ENCODE assay signal across 1 cellular context in the genomic region with DNA sequence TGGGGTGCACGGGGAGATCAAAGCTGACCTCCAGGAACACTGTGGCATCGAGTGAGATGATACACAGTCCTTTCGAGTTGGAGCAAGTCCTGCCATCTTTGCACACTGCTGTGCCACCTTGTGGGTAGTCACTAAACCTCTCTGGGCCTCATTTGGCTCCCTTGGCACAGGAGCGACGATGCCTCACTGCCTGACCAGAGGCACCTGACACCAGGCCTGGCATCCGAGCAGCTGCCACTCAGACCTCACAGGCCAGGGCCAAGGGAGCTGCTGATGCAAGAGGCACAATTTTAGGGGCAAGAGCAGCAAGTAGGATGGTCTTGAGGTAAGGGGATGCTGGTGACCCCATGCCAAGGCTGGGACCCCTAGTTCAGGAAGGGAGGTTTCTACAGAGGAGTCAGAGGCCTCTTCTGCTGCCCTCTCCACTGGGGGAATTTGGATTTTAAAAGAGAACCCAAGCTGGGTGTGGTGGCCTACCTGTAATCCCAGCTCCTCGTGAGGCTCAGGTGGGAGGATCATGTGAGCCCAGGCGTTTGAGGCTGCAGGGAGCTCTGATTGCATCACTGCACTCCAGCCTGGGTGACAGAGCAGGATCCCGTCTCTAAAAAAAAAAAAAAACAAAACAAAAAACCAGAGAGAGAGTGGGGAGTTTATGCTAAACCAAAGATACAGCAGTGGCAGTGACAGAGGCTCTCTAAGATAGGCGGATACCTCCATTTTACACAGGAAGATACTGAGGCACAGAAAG.
TF ChIP-seq lines count a peak whose summit lies in the region.

No MANE protein-coding gene starts in this region.

TF ChIP-seq in K562, 482 proteins besides CTCF, POLR2A, EP300 and RAD21 (continued from another document):
- TF ChIP-seq, protein P1, sequence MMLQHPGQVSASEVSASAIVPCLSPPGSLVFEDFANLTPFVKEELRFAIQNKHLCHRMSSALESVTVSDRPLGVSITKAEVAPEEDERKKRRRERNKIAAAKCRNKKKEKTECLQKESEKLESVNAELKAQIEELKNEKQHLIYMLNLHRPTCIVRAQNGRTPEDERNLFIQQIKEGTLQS (IDR thresholded peaks at IDR 0.05) = peak; percentile 81
- TF ChIP-seq, protein P1 (CRISPR knock-in tag; conservative IDR thresholded peaks at IDR 0.05) = no peak
- no peak for TF ChIP-seq MTF1 (CRISPR knock-in tag; IDR thresholded peaks at IDR 0.05; ENCODE audit: borderline replicate concordance)
- no peak for TF ChIP-seq ZNF707 (CRISPR knock-in tag; conservative IDR thresholded peaks at IDR 0.05)
- peak; percentile 78 for TF ChIP-seq CEBPG (CRISPR knock-in tag; IDR thresholded peaks at IDR 0.05)
- peak; percentile 84 to 87 for TF ChIP-seq CEBPG (tag; conservative IDR thresholded peaks at IDR 0.05 in 1 of 2, IDR thresholded peaks at IDR 0.05 in 1 of 2)
- TF ChIP-seq FOXJ3 (CRISPR knock-in tag; IDR thresholded peaks at IDR 0.05) = no peak
- TF ChIP-seq ZNF134 (CRISPR knock-in tag; conservative IDR thresholded peaks at IDR 0.05) = no peak
- TF ChIP-seq ZNF253 (CRISPR knock-in tag; conservative IDR thresholded peaks at IDR 0.05) = no peak
- TF ChIP-seq, protein P2, sequence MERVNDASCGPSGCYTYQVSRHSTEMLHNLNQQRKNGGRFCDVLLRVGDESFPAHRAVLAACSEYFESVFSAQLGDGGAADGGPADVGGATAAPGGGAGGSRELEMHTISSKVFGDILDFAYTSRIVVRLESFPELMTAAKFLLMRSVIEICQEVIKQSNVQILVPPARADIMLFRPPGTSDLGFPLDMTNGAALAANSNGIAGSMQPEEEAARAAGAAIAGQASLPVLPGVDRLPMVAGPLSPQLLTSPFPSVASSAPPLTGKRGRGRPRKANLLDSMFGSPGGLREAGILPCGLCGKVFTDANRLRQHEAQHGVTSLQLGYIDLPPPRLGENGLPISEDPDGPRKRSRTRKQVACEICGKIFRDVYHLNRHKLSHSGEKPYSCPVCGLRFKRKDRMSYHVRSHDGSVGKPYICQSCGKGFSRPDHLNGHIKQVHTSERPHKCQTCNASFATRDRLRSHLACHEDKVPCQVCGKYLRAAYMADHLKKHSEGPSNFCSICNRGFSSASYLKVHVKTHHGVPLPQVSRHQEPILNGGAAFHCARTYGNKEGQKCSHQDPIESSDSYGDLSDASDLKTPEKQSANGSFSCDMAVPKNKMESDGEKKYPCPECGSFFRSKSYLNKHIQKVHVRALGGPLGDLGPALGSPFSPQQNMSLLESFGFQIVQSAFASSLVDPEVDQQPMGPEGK (CRISPR knock-in tag; IDR thresholded peaks at IDR 0.05; ENCODE audit: borderline replicate concordance) = no peak
- TF ChIP-seq, protein P3, sequence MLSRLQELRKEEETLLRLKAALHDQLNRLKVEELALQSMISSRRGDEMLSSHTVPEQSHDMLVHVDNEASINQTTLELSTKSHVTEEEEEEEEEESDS (CRISPR knock-in tag; IDR thresholded peaks at IDR 0.05) = no peak
- TF ChIP-seq ZSCAN32 (CRISPR knock-in tag; IDR thresholded peaks at IDR 0.05) = no peak
- no peak for TF ChIP-seq MED1 (CRISPR knock-in tag; IDR thresholded peaks at IDR 0.05; ENCODE audit: borderline replicate concordance)
- no peak for TF ChIP-seq NR1H2 (CRISPR knock-in tag; IDR thresholded peaks at IDR 0.05)
- TF ChIP-seq FOXM1 (IDR thresholded peaks at IDR 0.05; ENCODE audit: low read depth) = no peak
- no peak for TF ChIP-seq FOXM1 (CRISPR knock-in tag; IDR thresholded peaks at IDR 0.05; ENCODE audit: low read depth)
- TF ChIP-seq ATF7 (IDR thresholded peaks at IDR 0.05) = peak; percentile 32; the same call in 1 of the 2 replicates
- peak; percentile 70 for TF ChIP-seq ZFP36 (IDR thresholded peaks at IDR 0.05; ENCODE audit: low read depth, low read length, partially characterized antibody)
- TF ChIP-seq BHLHE40 (IDR thresholded peaks at IDR 0.05; ENCODE audit: low read length) = 0 out of 2 replicates have a peak, but pooled peaks have one; percentile 22
- peak; percentile 69; the same call in 1 of the 2 replicates for TF ChIP-seq ZNF384 (IDR thresholded peaks at IDR 0.05; ENCODE audit: low read depth, low read length)
- TF ChIP-seq, protein P4, sequence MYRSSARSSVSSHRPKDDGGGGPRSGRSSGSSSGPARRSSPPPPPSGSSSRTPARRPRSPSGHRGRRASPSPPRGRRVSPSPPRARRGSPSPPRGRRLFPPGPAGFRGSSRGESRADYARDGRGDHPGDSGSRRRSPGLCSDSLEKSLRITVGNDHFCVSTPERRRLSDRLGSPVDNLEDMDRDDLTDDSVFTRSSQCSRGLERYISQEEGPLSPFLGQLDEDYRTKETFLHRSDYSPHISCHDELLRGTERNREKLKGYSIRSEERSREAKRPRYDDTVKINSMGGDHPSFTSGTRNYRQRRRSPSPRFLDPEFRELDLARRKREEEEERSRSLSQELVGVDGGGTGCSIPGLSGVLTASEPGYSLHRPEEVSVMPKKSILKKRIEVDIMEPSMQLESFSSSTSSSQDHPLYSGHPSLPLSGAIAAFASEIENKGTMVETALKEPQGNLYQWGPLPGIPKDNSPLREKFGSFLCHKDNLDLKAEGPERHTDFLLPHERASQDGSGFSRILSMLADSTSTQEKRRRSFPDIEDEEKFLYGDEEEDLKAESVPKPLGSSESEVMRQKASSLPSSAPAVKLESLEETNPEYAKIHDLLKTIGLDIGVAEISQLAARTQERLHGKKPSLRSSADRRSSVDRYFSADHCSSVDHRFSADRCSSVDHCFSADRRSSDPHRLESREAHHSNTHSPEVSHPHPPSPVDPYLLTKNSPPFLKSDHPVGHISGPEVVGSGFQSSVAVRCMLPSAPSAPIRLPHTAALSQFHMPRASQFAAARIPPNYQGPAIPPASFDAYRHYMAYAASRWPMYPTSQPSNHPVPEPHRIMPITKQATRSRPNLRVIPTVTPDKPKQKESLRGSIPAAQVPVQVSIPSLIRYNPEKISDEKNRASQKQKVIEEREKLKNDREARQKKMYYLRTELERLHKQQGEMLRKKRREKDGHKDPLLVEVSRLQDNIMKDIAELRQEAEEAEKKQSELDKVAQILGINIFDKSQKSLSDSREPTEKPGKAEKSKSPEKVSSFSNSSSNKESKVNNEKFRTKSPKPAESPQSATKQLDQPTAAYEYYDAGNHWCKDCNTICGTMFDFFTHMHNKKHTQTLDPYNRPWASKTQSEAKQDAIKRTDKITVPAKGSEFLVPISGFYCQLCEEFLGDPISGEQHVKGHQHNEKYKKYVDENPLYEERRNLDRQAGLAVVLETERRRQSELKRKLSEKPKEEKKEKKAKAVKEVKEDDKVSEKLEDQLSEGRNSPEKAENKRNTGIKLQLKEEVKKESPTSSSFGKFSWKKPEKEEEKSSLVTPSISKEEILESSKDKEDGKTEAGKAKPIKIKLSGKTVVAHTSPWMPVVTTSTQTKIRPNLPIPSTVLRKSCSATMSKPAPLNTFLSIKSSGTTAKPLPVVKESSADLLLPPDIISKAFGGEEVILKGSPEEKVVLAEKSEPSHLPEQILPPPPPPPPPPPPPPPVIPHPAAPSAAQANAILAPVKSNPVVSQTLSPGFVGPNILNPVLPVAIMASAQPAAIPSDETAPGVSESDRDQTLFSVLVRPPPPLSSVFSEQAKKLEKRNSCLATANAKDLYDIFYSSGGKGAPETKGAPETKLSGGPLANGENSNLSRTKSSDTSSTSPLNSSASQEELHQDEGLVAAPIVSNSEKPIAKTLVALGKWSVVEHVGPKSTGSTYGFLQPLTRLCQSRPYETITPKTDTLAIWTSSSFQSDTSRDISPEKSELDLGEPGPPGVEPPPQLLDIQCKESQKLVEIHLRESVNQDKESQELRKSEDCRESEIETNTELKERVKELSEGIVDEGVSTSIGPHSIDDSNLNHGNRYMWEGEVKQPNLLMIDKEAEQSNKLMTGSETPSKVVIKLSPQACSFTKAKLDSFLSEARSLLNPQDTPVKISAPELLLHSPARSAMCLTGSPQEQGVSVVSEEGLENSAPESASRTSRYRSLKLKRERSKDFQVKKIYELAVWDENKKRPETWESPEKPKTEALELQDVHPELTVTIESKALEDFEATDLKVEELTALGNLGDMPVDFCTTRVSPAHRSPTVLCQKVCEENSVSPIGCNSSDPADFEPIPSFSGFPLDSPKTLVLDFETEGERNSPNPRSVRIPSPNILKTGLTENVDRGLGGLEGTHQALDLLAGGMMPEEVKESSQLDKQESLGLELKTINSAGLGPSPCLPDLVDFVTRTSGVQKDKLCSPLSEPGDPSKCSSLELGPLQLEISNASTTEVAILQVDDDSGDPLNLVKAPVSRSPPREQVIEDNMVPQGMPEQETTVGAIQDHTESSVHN (IDR thresholded peaks at IDR 0.05; ENCODE audit: borderline replicate concordance in 1 of 2, low read depth in 1 of 2) = peak in 1 of 2 experiments; percentile 50; a peak in 1 of 4 replicates
- TF ChIP-seq ZNF274 (IDR thresholded peaks at IDR 0.05; ENCODE audit: borderline replicate concordance, low read depth, low read length) = no peak
- TF ChIP-seq FUS (optimal IDR thresholded peaks at IDR 0.05; ENCODE audit: low read depth, low read length) = no peak
- no peak for TF ChIP-seq ZNF124 (CRISPR knock-in tag; IDR thresholded peaks at IDR 0.05)
- peak; percentile 35; the same call in 1 of the 2 replicates for TF ChIP-seq BCOR (IDR thresholded peaks at IDR 0.05)
- TF ChIP-seq CEBPB (tag; IDR thresholded peaks at IDR 0.05) = peak; percentile 80
- TF ChIP-seq, protein P5, sequence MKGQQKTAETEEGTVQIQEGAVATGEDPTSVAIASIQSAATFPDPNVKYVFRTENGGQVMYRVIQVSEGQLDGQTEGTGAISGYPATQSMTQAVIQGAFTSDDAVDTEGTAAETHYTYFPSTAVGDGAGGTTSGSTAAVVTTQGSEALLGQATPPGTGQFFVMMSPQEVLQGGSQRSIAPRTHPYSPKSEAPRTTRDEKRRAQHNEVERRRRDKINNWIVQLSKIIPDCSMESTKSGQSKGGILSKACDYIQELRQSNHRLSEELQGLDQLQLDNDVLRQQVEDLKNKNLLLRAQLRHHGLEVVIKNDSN (CRISPR knock-in tag; IDR thresholded peaks at IDR 0.05) = peak; percentile 31; the same call in 1 of the 2 replicates
- TF ChIP-seq ZNF175 (CRISPR knock-in tag; IDR thresholded peaks at IDR 0.05; ENCODE audit: low read depth) = no peak
- no peak for TF ChIP-seq DACH1 (IDR thresholded peaks at IDR 0.05; ENCODE audit: partially characterized antibody)
- TF ChIP-seq, protein P6, sequence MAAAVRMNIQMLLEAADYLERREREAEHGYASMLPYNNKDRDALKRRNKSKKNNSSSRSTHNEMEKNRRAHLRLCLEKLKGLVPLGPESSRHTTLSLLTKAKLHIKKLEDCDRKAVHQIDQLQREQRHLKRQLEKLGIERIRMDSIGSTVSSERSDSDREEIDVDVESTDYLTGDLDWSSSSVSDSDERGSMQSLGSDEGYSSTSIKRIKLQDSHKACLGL (CRISPR knock-in tag; IDR thresholded peaks at IDR 0.05; ENCODE audit: borderline replicate concordance, poor library complexity, severe bottlenecking) = no peak
- no peak for TF ChIP-seq TEAD2 (tag; IDR thresholded peaks at IDR 0.05)
- TF ChIP-seq CBX5 (IDR thresholded peaks at IDR 0.05; ENCODE audit: borderline replicate concordance, low read depth) = no peak
- no peak for TF ChIP-seq CREB1 (IDR thresholded peaks at IDR 0.05)
- no peak for TF ChIP-seq CREB1 (CRISPR knock-in tag; IDR thresholded peaks at IDR 0.05)
- no peak for TF ChIP-seq BCL6 (CRISPR knock-in tag; IDR thresholded peaks at IDR 0.05)
- TF ChIP-seq, protein P7, sequence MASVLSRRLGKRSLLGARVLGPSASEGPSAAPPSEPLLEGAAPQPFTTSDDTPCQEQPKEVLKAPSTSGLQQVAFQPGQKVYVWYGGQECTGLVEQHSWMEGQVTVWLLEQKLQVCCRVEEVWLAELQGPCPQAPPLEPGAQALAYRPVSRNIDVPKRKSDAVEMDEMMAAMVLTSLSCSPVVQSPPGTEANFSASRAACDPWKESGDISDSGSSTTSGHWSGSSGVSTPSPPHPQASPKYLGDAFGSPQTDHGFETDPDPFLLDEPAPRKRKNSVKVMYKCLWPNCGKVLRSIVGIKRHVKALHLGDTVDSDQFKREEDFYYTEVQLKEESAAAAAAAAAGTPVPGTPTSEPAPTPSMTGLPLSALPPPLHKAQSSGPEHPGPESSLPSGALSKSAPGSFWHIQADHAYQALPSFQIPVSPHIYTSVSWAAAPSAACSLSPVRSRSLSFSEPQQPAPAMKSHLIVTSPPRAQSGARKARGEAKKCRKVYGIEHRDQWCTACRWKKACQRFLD (CRISPR knock-in tag; IDR thresholded peaks at IDR 0.05) = no peak
- peak; percentile 88 for TF ChIP-seq ZEB2 (IDR thresholded peaks at IDR 0.05)
- no peak for TF ChIP-seq ARHGAP35 (IDR thresholded peaks at IDR 0.05; ENCODE audit: partially characterized antibody)
- no peak for TF ChIP-seq ZNF324 (CRISPR knock-in tag; IDR thresholded peaks at IDR 0.05)
- TF ChIP-seq, protein P8, sequence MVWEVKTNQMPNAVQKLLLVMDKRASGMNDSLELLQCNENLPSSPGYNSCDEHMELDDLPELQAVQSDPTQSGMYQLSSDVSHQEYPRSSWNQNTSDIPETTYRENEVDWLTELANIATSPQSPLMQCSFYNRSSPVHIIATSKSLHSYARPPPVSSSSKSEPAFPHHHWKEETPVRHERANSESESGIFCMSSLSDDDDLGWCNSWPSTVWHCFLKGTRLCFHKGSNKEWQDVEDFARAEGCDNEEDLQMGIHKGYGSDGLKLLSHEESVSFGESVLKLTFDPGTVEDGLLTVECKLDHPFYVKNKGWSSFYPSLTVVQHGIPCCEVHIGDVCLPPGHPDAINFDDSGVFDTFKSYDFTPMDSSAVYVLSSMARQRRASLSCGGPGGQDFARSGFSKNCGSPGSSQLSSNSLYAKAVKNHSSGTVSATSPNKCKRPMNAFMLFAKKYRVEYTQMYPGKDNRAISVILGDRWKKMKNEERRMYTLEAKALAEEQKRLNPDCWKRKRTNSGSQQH (CRISPR knock-in tag; IDR thresholded peaks at IDR 0.05) = no peak
- no peak for TF ChIP-seq NFRKB (IDR thresholded peaks at IDR 0.05; ENCODE audit: low read depth)
- 0 out of 2 replicates have a peak, but pooled peaks have one; percentile 27 for TF ChIP-seq L3MBTL2 (IDR thresholded peaks at IDR 0.05)
- peak; percentile 58 for TF ChIP-seq CTBP1 (IDR thresholded peaks at IDR 0.05; ENCODE audit: borderline replicate concordance)
- no peak for TF ChIP-seq ZNF696 (CRISPR knock-in tag; conservative IDR thresholded peaks at IDR 0.05)
